ENCODE assay signal across 15 cellular contexts in genomic region chr12:95611676-95612309, GRCh38.
DNase-seq lines count a peak whose midpoint lies in the region; ATAC-seq and FAIRE-seq lines count a peak whose summit lies in the region.
"Had no signal": no experiment of that assay in that cellular context is flagged by ENCODE, and none has a peak within 500 bp of the region (broad histone marks: within the 10 kb centered on the region; RNA-seq: fewer than 3 reads in every experiment).

No MANE protein-coding gene starts in this region.

- no peak overlapping the region for H3K9ac ChIP-seq in NT2/D1 (ENCODE audit: insufficient read length, low read depth)

- peak; percentile 66 for DNase-seq in COR-L47 (lab: John Stamatoyannopoulos, UW)
- DNase-seq in LoVo (ENCODE audit: low spot score): peak; percentile 76
- peak; percentile 43 for DNase-seq in NT2/D1 (ENCODE audit: low read depth, low spot score)
- no peak for DNase-seq in NCI-H226
- no peak for DNase-seq in RPMI8226
- no peak for DNase-seq in putamen (ENCODE audit: low spot score)
- DNase-seq: activated T-cell treated with anti-CD3 and anti-CD28 coated beads for 4 hours; amygdala; islet precursor cell; stimulated activated CD4-positive, alpha-beta T cell treated with anti-CD3 and anti-CD28 coated beads, Interleukin-4, amount 100 ng/mL, for 1 hour; stimulated activated naive B cell treated with anti-CD40 and anti-IgM and Interleukin-4, amounts not matched to agents 10 μg/mL and 1 μg/mL and 100 μg/mL, for 72 hours had no signal

- H3K27me3 ChIP-seq in NT2/D1 (ENCODE audit: insufficient read depth, insufficient read length): no peaks in the 10 kb centered on the region
- H3K27me3 ChIP-seq: right atrium auricular region had no signal

- no peaks in the 10 kb centered on the region for H3K9me3 ChIP-seq in NT2/D1 (ENCODE audit: insufficient read depth, low read length)
- H3K9me3 ChIP-seq: right atrium auricular region had no signal

- peak; percentile 93 for FAIRE-seq in islet of Langerhans (lab: Jason Lieb, UNC)

- no peak for ATAC-seq in GM21717 (IDR thresholded peaks at IDR 0.05; ENCODE audit: unreplicated experiment)
- ATAC-seq: activated CD4-positive, CD25-positive, alpha-beta regulatory T cell treated with anti-CD3 and anti-CD28 coated beads, Interleukin-2, amount 50 U/mL, for 24 hours; stimulated activated naive B cell treated with anti-CD40 and anti-IgM and Interleukin-4, amounts not matched to agents 10 μg/mL and 1 μg/mL and 100 μg/mL, for 72 hours had no signal

- no peaks in the 10 kb centered on the region for H3K36me3 ChIP-seq in NT2/D1 (ENCODE audit: insufficient read depth, insufficient read length, low read length)
- H3K36me3 ChIP-seq: right atrium auricular region had no signal

- H3K4me3 ChIP-seq in NT2/D1 (ENCODE audit: insufficient read length, low read depth): no peak overlapping the region
- H3K4me3 ChIP-seq: right atrium auricular region had no signal

- H3K4me1 ChIP-seq in NT2/D1 (ENCODE audit: insufficient read depth, insufficient read length): no peaks in the 10 kb centered on the region

Comparison
In these comparisons a context has a peak if more than half of its experiments do, and no peak if none do; other contexts are left out.
1. DNase-seq: peak in COR-L47 (single experiment), LoVo (single experiment) and NT2/D1 (single experiment); none in NCI-H226 (single experiment), RPMI8226 (single experiment) and putamen (single experiment).